In the genomic region with DNA sequence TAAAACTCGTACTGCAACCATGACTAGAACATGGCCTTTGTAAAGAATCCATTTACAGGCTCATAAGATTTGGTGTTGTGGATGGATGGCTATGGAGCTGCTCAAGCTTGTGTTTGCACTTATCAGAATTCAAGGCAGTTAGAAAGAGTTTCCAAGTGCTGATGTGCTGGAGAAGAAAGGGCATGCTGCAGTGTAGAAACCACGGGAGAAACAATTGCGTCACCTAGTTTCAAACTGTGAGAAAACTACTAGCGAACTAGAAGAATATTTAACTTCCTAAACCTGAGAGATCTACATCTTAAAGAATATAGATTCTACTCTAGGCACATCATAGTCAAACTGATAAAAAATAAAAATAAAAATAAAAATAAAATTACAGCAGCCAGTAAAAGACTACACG, we compare ENCODE assay signal across 18 cellular contexts.
"Had no signal": no experiment of that assay in that cellular context is flagged by ENCODE, and none has a peak within 500 bp of the region (broad histone marks: within the 10 kb centered on the region; RNA-seq: fewer than 3 reads in every experiment).

No MANE protein-coding gene starts in this region.

- H3K36me3 ChIP-seq: upper lobe of right lung had no signal

- H3K27me3 ChIP-seq: upper lobe of right lung had no signal

- H3K4me3 ChIP-seq: coronary artery, upper lobe of right lung had no signal

- H3K4me1 ChIP-seq: upper lobe of right lung had no signal

- ATAC-seq: activated CD8-positive, alpha-beta T cell treated with anti-CD3 and anti-CD28 coated beads, Interleukin-2, amount 10 ng/mL, durations not matched to agents 7 days and 5 days; activated naive CD4-positive, alpha-beta T cell treated with anti-CD3 and anti-CD28 coated beads, Interleukin-2, amount 50 U/mL, for 72 hours; activated T-cell treated with anti-CD3 and anti-CD28 coated beads, Interleukin-2, amount 50 U/mL, for 72 hours; esophagus mucosa; sciatic nerve; stimulated activated naive CD8-positive, alpha-beta T cell treated with anti-CD3 and anti-CD28 coated beads, Interleukin-15, amount 100 ng/mL, for 72 hours; upper lobe of right lung had no signal

- H3K9me3 ChIP-seq: upper lobe of right lung had no signal

- DNase-seq: activated CD4-positive, alpha-beta T cell treated with anti-CD3 and anti-CD28 coated beads, Interleukin-2, amount 10 ng/mL, durations not matched to agents 24 days and 14 days; activated CD4-positive, CD25-positive, alpha-beta regulatory T cell; activated CD8-positive, alpha-beta memory T cell treated with anti-CD3 and anti-CD28 coated beads, Interleukin-2, amount 50 U/mL, for 4 hours; activated CD8-positive, alpha-beta T cell treated with anti-CD3 and anti-CD28 coated beads, Interleukin-2, amount 10 ng/mL, durations not matched to agents 7 days and 5 days; activated gamma-delta T cell; activated T-cell treated with anti-CD3 and anti-CD28 coated beads, Interleukin-2, amount 50 U/mL, for 72 hours; amniotic stem cell; central memory CD4-positive, alpha-beta T cell; foreskin fibroblast; glutamatergic neuron; hypothalamus; occipital lobe; stimulated activated naive CD8-positive, alpha-beta T cell treated with anti-CD3 and anti-CD28 coated beads, Interleukin-15, amount 100 ng/mL, for 72 hours; upper lobe of right lung had no signal

- H3K27ac ChIP-seq: coronary artery, upper lobe of right lung had no signal
